9 cellular contexts compared by ENCODE assay signal in genomic region chr11:56163804-56164203, GRCh38. TPM values are rescaled to one million over a fixed set of nuclear protein-coding genes. Genes with fewer than 3 reads are reported as not detected.
"Had no signal": no experiment of that assay in that cellular context is flagged by ENCODE, and none has a peak within 500 bp of the region (broad histone marks: within the 10 kb centered on the region; RNA-seq: fewer than 3 reads in every experiment).

No MANE protein-coding gene starts in this region.

- H3K4me3 ChIP-seq: GM23248 had no signal

- FAIRE-seq: H54, HTR-8/SVneo had no signal

- DNase-seq: GM23248, GOT3, H9, HCEC 1CT, KG1 had no signal

- H3K9ac ChIP-seq: GM23248 had no signal

- H3K27ac Mint-ChIP-seq: H9, IgD-negative memory B cell had no signal

- H3K36me3 Mint-ChIP-seq: IgD-negative memory B cell had no signal

- H3K27me3 Mint-ChIP-seq: IgD-negative memory B cell had no signal

- H2AFZ ChIP-seq: GM23248 had no signal

- H3K4me3 Mint-ChIP-seq: H9, IgD-negative memory B cell had no signal

- H3K4me1 Mint-ChIP-seq: H9, IgD-negative memory B cell had no signal

- H3K27ac ChIP-seq: GM23248 had no signal

RNA-seq across cellular contexts. Expression of gene OR8K5, which starts 3.7 kb away (rescaled TPM):
- total RNA-seq: GM23248, H9, HT-29 had no signal
- polyA plus RNA-seq: GM23248, IgD-negative memory B cell had no signal

RNA-seq across cellular contexts. Expression of gene OR5J2, which starts 12.6 kb away (rescaled TPM):
- total RNA-seq: GM23248, H9, HT-29 had no signal
- polyA plus RNA-seq: GM23248, IgD-negative memory B cell had no signal

RNA-seq across cellular contexts. Expression of gene OR8J3, which starts 23.8 kb away (rescaled TPM):
- total RNA-seq: GM23248, H9, HT-29 had no signal
- polyA plus RNA-seq: GM23248, IgD-negative memory B cell had no signal

RNA-seq across cellular contexts. Expression of gene OR8H3, which starts 41.6 kb away (rescaled TPM):
- total RNA-seq: GM23248, H9, HT-29 had no signal
- polyA plus RNA-seq: GM23248, IgD-negative memory B cell had no signal
